In the genomic region with DNA sequence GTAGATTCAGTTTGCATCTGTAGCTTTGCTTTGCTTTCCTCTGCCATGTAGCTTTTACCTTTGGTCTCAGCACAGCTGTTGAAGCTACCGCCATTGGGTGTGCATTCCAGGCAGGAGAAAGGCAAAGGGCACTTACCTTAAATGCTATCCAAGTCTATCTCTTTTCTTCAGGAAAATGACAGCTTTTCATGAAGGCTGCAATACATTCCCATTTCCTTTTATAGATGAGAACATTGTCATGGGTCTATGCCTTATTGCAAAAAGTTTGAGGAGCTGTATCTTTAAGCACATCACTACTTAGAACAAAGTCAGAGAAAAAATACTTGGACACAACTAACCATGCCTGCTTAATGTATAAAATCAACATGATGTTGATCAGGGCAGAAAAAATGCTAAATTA, we compare ENCODE assay signal across 34 cellular contexts.
"Had no signal": no experiment of that assay in that cellular context is flagged by ENCODE, and none has a peak within 500 bp of the region (broad histone marks: within the 10 kb centered on the region; RNA-seq: fewer than 3 reads in every experiment).

No MANE protein-coding gene starts in this region.

- H3K27me3 ChIP-seq: MG63 had no signal

- H3K36me3 ChIP-seq: MG63 had no signal

- H3K4me3 ChIP-seq: MG63 had no signal

- DNase-seq: Karpas-422, Kasumi-1, MG63, MM.1S, MV-4-11, NCI-H1048, NCI-H1092, NCI-H1092 treated with DMSO at 0.1 percent for 48 hours, NCI-H1105, NCI-H1105 treated with DMSO at 0.1 percent for 48 hours, NCI-H1417, NCI-H1417 treated with DMSO at 0.1 percent for 48 hours, NCI-H1436, NCI-H1436 treated with DMSO at 0.1 percent for 48 hours, NCI-H146, NCI-H1694, NCI-H1694 treated with DMSO at 0.1 percent for 48 hours, NCI-H187, NCI-H187 treated with DMSO at 0.1 percent for 48 hours, NCI-H1930, NCI-H2029, NCI-H2029 treated with DMSO at 0.1 percent for 48 hours, NCI-H2081, NCI-H2081 treated with DMSO at 0.1 percent for 48 hours, NCI-H2107, NCI-H2171, NCI-H2171 treated with DMSO at 0.1 percent for 48 hours, NCI-H2227 treated with DMSO at 0.1 percent for 48 hours, NCI-H226, NCI-H345, NCI-H446, NCI-H446 treated with DMSO at 0.1 percent for 48 hours, NCI-H510A had no signal

- H3K27ac ChIP-seq: KMS-11 had no signal

- H3K9me3 ChIP-seq: MG63 had no signal
